8 cellular contexts compared by ENCODE assay signal in genomic region chr5:72452515-72453259, GRCh38. TPM values are rescaled to one million over a fixed set of nuclear protein-coding genes. Genes with fewer than 3 reads are reported as not detected.
DNase-seq lines count a peak whose midpoint lies in the region; ATAC-seq and TF ChIP-seq lines count a peak whose summit lies in the region.

No MANE protein-coding gene starts in this region.

- DNase-seq in Right ventricle myocardium inferior (ENCODE audit: missing footprints) (peak; percentile 80), skeletal muscle cell (ENCODE audit: low read depth) (peak; percentile 78), T-helper 1 cell (no peak), MV-4-11 (lab: John Stamatoyannopoulos, UW) (no peak)
- no peak for DNase-seq in activated naive CD4-positive, alpha-beta T cell treated with anti-CD3 and anti-CD28 coated beads, Interleukin-2, amount 50 U/mL, for 16 hours
- no peak for DNase-seq in activated naive CD4-positive, alpha-beta T cell treated with anti-CD3 and anti-CD28 coated beads for 36 hours

- H3K36me3 Mint-ChIP-seq in activated naive CD4-positive, alpha-beta T cell treated with anti-CD3 and anti-CD28 coated beads for 36 hours (ENCODE audit: low read depth): no peaks in the 10 kb centered on the region

- no peak overlapping the region for H3K4me3 ChIP-seq in skeletal muscle cell (ENCODE audit: low read depth, low read length)

- CTCF ChIA-PET in activated naive CD4-positive, alpha-beta T cell treated with anti-CD3 and anti-CD28 coated beads for 36 hours (lab: Charles Lee): no interaction called here

- no peaks in the 10 kb centered on the region for H3K9me3 Mint-ChIP-seq in activated naive CD4-positive, alpha-beta T cell treated with anti-CD3 and anti-CD28 coated beads for 36 hours

- ATAC-seq in GM19035 (IDR thresholded peaks at IDR 0.05; ENCODE audit: unreplicated experiment) (peak; percentile 22), SK-N-SH treated with all-trans-retinoic acid at 6 μM for 48 hours (peak; percentile 85), Right ventricle myocardium inferior (peak; percentile 88)

- no peaks in the 10 kb centered on the region for H3K4me1 Mint-ChIP-seq in activated naive CD4-positive, alpha-beta T cell treated with anti-CD3 and anti-CD28 coated beads for 36 hours (ENCODE audit: low read depth)

- H3K27me3 Mint-ChIP-seq in activated naive CD4-positive, alpha-beta T cell treated with anti-CD3 and anti-CD28 coated beads for 36 hours (ENCODE audit: low read depth): no peaks in the 10 kb centered on the region

- no peak overlapping the region for H3K27ac Mint-ChIP-seq in activated naive CD4-positive, alpha-beta T cell treated with anti-CD3 and anti-CD28 coated beads for 36 hours

- H3K4me3 Mint-ChIP-seq in activated naive CD4-positive, alpha-beta T cell treated with anti-CD3 and anti-CD28 coated beads for 36 hours: no peak overlapping the region

- intact Hi-C loops in Right ventricle myocardium inferior (cut with DNase I): loop anchor here (1.0 to 10.0 kb wide), 6 partner anchors 18 to 85 kb away; partner anchors contain the start of gene ZNF366
- intact Hi-C loops in activated naive CD4-positive, alpha-beta T cell treated with anti-CD3 and anti-CD28 coated beads for 36 hours (cut with micrococcal nuclease): no loop called here

TF ChIP-seq in SK-N-SH treated with all-trans-retinoic acid at 6 μM for 48 hours, 23 proteins besides CTCF, POLR2A, EP300 and RAD21:
- no peak for TF ChIP-seq TSHZ2 (CRISPR knock-in tag; IDR thresholded peaks at IDR 0.05)
- no peak for TF ChIP-seq ARNTL (CRISPR knock-in tag; IDR thresholded peaks at IDR 0.05; ENCODE audit: borderline replicate concordance, low read depth)
- no peak for TF ChIP-seq CREB5 (CRISPR knock-in tag; IDR thresholded peaks at IDR 0.05; ENCODE audit: low read depth)
- no peak for TF ChIP-seq ZNF70 (CRISPR knock-in tag; IDR thresholded peaks at IDR 0.05)
- no peak for TF ChIP-seq GLIS3 (CRISPR knock-in tag; IDR thresholded peaks at IDR 0.05)
- TF ChIP-seq ZFP30 (CRISPR knock-in tag; IDR thresholded peaks at IDR 0.05): no peak

RNA-seq across cellular contexts. Expression of gene ZNF366, which starts 54.5 kb away (rescaled TPM):
- 8.7 TPM for total RNA-seq in Right ventricle myocardium inferior
- not detected for total RNA-seq in activated naive CD4-positive, alpha-beta T cell treated with anti-CD3 and anti-CD28 coated beads for 36 hours

Comparison
In these comparisons a context has a peak if more than half of its experiments do, and no peak if none do; other contexts are left out.
1. ATAC-seq: peak in every context shown above with its lines; median percentile 88 in Right ventricle myocardium inferior; 85 in SK-N-SH treated with all-trans-retinoic acid at 6 μM for 48 hours; 22 in GM19035.
2. DNase-seq: peak in Right ventricle myocardium inferior (single experiment) and skeletal muscle cell (single experiment); none in T-helper 1 cell (0 of 5), MV-4-11 (single experiment), activated naive CD4-positive, alpha-beta T cell treated with anti-CD3 and anti-CD28 coated beads, Interleukin-2, amount 50 U/mL, for 16 hours (single experiment) and activated naive CD4-positive, alpha-beta T cell treated with anti-CD3 and anti-CD28 coated beads for 36 hours (single experiment).